30 cellular contexts compared by ENCODE assay signal in the genomic region with DNA sequence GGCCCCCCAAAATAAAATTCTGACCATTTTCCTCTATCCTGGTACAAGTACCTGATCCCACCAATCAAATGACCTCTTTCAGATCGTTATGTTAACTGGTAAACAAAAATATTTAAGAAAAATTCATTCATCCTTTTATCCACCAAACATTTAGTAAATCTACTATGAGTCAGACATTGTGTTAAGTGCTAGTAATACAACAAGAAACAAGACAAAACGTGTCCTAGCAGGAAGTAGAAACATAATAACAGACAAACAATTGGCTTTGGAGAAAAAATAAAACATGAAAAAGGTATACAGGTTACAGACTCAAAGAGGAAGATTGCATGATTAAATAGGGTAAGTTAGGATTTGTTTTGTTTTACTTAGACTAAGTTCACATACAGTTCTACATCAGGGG.
"Had no signal": no experiment of that assay in that cellular context is flagged by ENCODE, and none has a peak within 500 bp of the region (broad histone marks: within the 10 kb centered on the region; RNA-seq: fewer than 3 reads in every experiment).

No MANE protein-coding gene starts in this region.

- H3K4me1 ChIP-seq: ascending aorta, body of pancreas had no signal

- H3K4me1 Mint-ChIP-seq: activated naive CD4-positive, alpha-beta T cell treated with anti-CD3 and anti-CD28 coated beads, Interleukin-2, amount 50 U/mL, for 24 hours; activated naive CD8-positive, alpha-beta T cell treated with anti-CD3 and anti-CD28 coated beads, Interleukin-2, amount 50 U/mL, for 24 hours; WTC11 had no signal

- H3K4me3 ChIP-seq: ascending aorta, body of pancreas, cardiac muscle cell, Peyer's patch had no signal

- H3K9me3 ChIP-seq: ascending aorta, body of pancreas, Peyer's patch had no signal

- H3K36me3 Mint-ChIP-seq: WTC11 had no signal

- H3K27ac ChIP-seq: ascending aorta, body of pancreas, cardiac muscle cell, Peyer's patch had no signal

- H3K27ac Mint-ChIP-seq: activated CD8-positive, alpha-beta T cell treated with anti-CD3 and anti-CD28 coated beads, Interleukin-2, amount 10 ng/mL, durations not matched to agents 7 days and 5 days; activated naive CD4-positive, alpha-beta T cell treated with anti-CD3 and anti-CD28 coated beads, Interleukin-2, amount 50 U/mL, for 24 hours; activated naive CD8-positive, alpha-beta T cell treated with anti-CD3 and anti-CD28 coated beads, Interleukin-2, amount 50 U/mL, for 24 hours; T-helper 17 cell; WTC11 had no signal

- H3K4me3 Mint-ChIP-seq: activated CD8-positive, alpha-beta T cell treated with anti-CD3 and anti-CD28 coated beads, Interleukin-2, amount 10 ng/mL, durations not matched to agents 7 days and 5 days; activated naive CD4-positive, alpha-beta T cell treated with anti-CD3 and anti-CD28 coated beads, Interleukin-2, amount 50 U/mL, for 24 hours; activated naive CD8-positive, alpha-beta T cell treated with anti-CD3 and anti-CD28 coated beads, Interleukin-2, amount 50 U/mL, for 24 hours; T-helper 17 cell; WTC11 had no signal

- ATAC-seq: activated CD8-positive, alpha-beta T cell treated with anti-CD3 and anti-CD28 coated beads, Interleukin-2, amount 10 ng/mL, durations not matched to agents 7 days and 5 days; activated naive CD8-positive, alpha-beta T cell treated with anti-CD3 and anti-CD28 coated beads, Interleukin-2, amount 50 U/mL, for 24 hours; body of pancreas; T-helper 17 cell; WTC11 had no signal

- DNase-seq: activated CD4-positive, alpha-beta T cell treated with anti-CD3 and anti-CD28 coated beads for 48 hours; activated CD4-positive, alpha-beta T cell treated with anti-CD3 and anti-CD28 coated beads, Interleukin-2, amount 50 U/mL, for 4 hours; activated CD4-positive, CD25-positive, alpha-beta regulatory T cell treated with anti-CD3 and anti-CD28 coated beads, Interleukin-2, amount 50 U/mL, for 72 hours; activated CD8-positive, alpha-beta memory T cell treated with anti-CD3 and anti-CD28 coated beads, Interleukin-2, amount 50 U/mL, for 48 hours; activated CD8-positive, alpha-beta T cell treated with anti-CD3 and anti-CD28 coated beads, Interleukin-2, amount 10 ng/mL, durations not matched to agents 7 days and 5 days; activated effector memory CD4-positive, alpha-beta T cell treated with Interleukin-2 at 50 U/mL for 16 hours; activated naive CD4-positive, alpha-beta T cell; activated naive CD8-positive, alpha-beta T cell treated with anti-CD3 and anti-CD28 coated beads, Interleukin-2, amount 50 U/mL, for 24 hours; activated T-cell treated with anti-CD3 and anti-CD28 coated beads, Interleukin-2, amount 50 U/mL, for 1 hour; amniotic stem cell; body of pancreas; cerebellar nuclear complex; MM.1S; NCI-H1105; NCI-H1436; NCI-H1694 treated with DMSO at 0.1 percent for 48 hours; NCI-H2029 treated with DMSO at 0.1 percent for 48 hours; NCI-H226; NCI-H510A; NCI-H69; NK-92 treated with Interleukin-12 subunit alpha and Interleukin-12 subunit beta, amount 100 ng/mL, for 24 hours; OCI-M1; Peyer's patch; SHP77 treated with DMSO at 0.1 percent for 48 hours; T-helper 17 cell; T-helper 9 cell had no signal

- H3K9me3 Mint-ChIP-seq: activated naive CD4-positive, alpha-beta T cell treated with anti-CD3 and anti-CD28 coated beads, Interleukin-2, amount 50 U/mL, for 24 hours; activated naive CD8-positive, alpha-beta T cell treated with anti-CD3 and anti-CD28 coated beads, Interleukin-2, amount 50 U/mL, for 24 hours; WTC11 had no signal

- H3K27me3 ChIP-seq: ascending aorta, body of pancreas, cardiac muscle cell, Peyer's patch had no signal

- H3K27me3 Mint-ChIP-seq: activated naive CD4-positive, alpha-beta T cell treated with anti-CD3 and anti-CD28 coated beads, Interleukin-2, amount 50 U/mL, for 24 hours; activated naive CD8-positive, alpha-beta T cell treated with anti-CD3 and anti-CD28 coated beads, Interleukin-2, amount 50 U/mL, for 24 hours; T-helper 17 cell had no signal
